ENCODE assay signal across 10 cellular contexts in genomic region chr18:33805592-33805991, GRCh38.
"Had no signal": no experiment of that assay in that cellular context is flagged by ENCODE, and none has a peak within 500 bp of the region (broad histone marks: within the 10 kb centered on the region; RNA-seq: fewer than 3 reads in every experiment).

No MANE protein-coding gene starts in this region.

- H3K27me3 ChIP-seq: suprapubic skin had no signal

- H3K27ac ChIP-seq: parathyroid adenoma, suprapubic skin had no signal

- H3K36me3 ChIP-seq: suprapubic skin had no signal

- H3K4me1 ChIP-seq: parathyroid adenoma, suprapubic skin had no signal

- H3K4me3 ChIP-seq: suprapubic skin had no signal

- DNase-seq: activated CD4-positive, CD25-positive, alpha-beta regulatory T cell; activated effector memory CD4-positive, alpha-beta T cell treated with anti-CD3 and anti-CD28 coated beads, Interleukin-2, amount 50 U/mL, for 16 hours; activated T-cell treated with anti-CD3 and anti-CD28 coated beads, Interleukin-2, amount 50 U/mL, for 24 hours; anterior cingulate cortex; hippocampal formation; kidney glomerular epithelial cell; stimulated activated CD4-positive, alpha-beta T cell treated with anti-CD3 and anti-CD28 coated beads, Interleukin-2, amount 100 ng/mL, for 48 hours; stimulated activated naive CD8-positive, alpha-beta T cell treated with anti-CD3 and anti-CD28 coated beads, Interleukin-15, Interleukin-2, amounts not matched to agents 100 U/mL and 50 U/mL, for 24 hours had no signal

- H3K9me3 ChIP-seq: suprapubic skin had no signal
